25 cellular contexts compared by ENCODE assay signal in the genomic region with DNA sequence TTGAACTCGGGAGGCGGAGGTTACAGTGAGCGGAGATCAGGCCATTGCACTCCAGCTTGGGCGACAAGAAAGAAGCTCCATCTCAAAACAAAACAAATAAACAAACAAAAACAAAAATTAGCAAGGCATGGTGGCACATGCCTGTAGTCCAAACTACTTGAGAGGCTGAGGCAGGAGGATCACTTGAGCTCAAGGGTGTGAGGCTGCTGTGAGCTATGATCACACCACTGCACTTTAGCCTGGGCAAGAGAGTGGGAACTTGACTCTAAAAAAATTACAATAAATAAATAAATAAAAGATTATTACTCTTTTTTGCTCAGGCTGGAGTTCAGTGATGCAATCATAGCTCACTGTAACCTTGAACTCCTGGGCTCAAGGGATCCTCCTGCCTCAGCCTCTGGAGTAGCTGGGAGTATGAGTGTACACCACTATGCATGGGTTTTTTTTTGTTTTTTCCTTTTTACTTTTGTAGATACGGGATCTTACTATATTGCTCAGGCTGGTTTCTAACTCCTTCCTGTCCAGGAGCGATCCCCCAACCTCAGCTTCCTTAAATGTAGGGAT.
"Had no signal": no experiment of that assay in that cellular context is flagged by ENCODE, and none has a peak within 500 bp of the region (broad histone marks: within the 10 kb centered on the region; RNA-seq: fewer than 3 reads in every experiment).

No MANE protein-coding gene starts in this region.

- H3K4me3 ChIP-seq: MG63, SJCRH30 had no signal

- H3K27ac ChIP-seq: KMS-11, SJCRH30 had no signal

- H3K9me3 ChIP-seq: MG63, SJCRH30, SK-N-SH had no signal

- H3K4me2 ChIP-seq: KMS-11, SK-N-SH had no signal

- H3K9me3 Mint-ChIP-seq: activated CD8-positive, alpha-beta T cell treated with anti-CD3 and anti-CD28 coated beads for 36 hours; activated naive CD4-positive, alpha-beta T cell treated with anti-CD3 and anti-CD28 coated beads, Interleukin-2, amount 50 U/mL, for 24 hours had no signal

- DNase-seq: activated CD4-positive, alpha-beta T cell treated with anti-CD3 and anti-CD28 coated beads for 4 hours; activated CD8-positive, alpha-beta memory T cell treated with anti-CD3 and anti-CD28 coated beads, Interleukin-2, amount 50 U/mL, for 48 hours; activated CD8-positive, alpha-beta T cell treated with anti-CD3 and anti-CD28 coated beads for 36 hours; activated naive CD4-positive, alpha-beta T cell; activated T-cell treated with anti-CD3 and anti-CD28 coated beads, Interleukin-2, amount 50 U/mL, for 1 hour; aorta; central memory CD4-positive, alpha-beta T cell; MG63; MV-4-11; NCI-H1092 treated with DMSO at 0.1 percent for 48 hours; NCI-H1436 treated with DMSO at 0.1 percent for 48 hours; NCI-H187; NCI-H2081; NCI-H510A treated with DMSO at 0.1 percent for 48 hours; NCI-H69; NK-92 treated with Interleukin-12 subunit alpha and Interleukin-12 subunit beta, amount 100 ng/mL, for 24 hours; RPMI8226; SJCRH30; SK-N-SH; SW 1271 had no signal

- H3K4me1 ChIP-seq: SJCRH30 had no signal

- H3K27me3 Mint-ChIP-seq: activated CD8-positive, alpha-beta T cell treated with anti-CD3 and anti-CD28 coated beads for 36 hours; activated naive CD4-positive, alpha-beta T cell treated with anti-CD3 and anti-CD28 coated beads, Interleukin-2, amount 50 U/mL, for 24 hours had no signal

- H3K27me3 ChIP-seq: MG63, SJCRH30 had no signal

- H3K4me3 Mint-ChIP-seq: activated CD8-positive, alpha-beta T cell treated with anti-CD3 and anti-CD28 coated beads for 36 hours; activated naive CD4-positive, alpha-beta T cell treated with anti-CD3 and anti-CD28 coated beads, Interleukin-2, amount 50 U/mL, for 24 hours had no signal

- H3K27ac Mint-ChIP-seq: activated CD8-positive, alpha-beta T cell treated with anti-CD3 and anti-CD28 coated beads for 36 hours; activated naive CD4-positive, alpha-beta T cell treated with anti-CD3 and anti-CD28 coated beads, Interleukin-2, amount 50 U/mL, for 24 hours had no signal

- H3K9ac ChIP-seq: KMS-11, SK-N-SH had no signal

- FAIRE-seq: bronchial epithelial cell had no signal

- H3K36me3 ChIP-seq: MG63, SJCRH30 had no signal

- H3K36me3 Mint-ChIP-seq: activated naive CD4-positive, alpha-beta T cell treated with anti-CD3 and anti-CD28 coated beads, Interleukin-2, amount 50 U/mL, for 24 hours had no signal

- ATAC-seq: activated CD4-positive, CD25-positive, alpha-beta regulatory T cell treated with anti-CD3 and anti-CD28 coated beads, Interleukin-2, amount 50 U/mL, for 24 hours; activated CD8-positive, alpha-beta T cell treated with anti-CD3 and anti-CD28 coated beads for 36 hours; Right ventricle myocardium inferior had no signal
